Comparison of ENCODE assay signal across 8 cellular contexts in the genomic region with DNA sequence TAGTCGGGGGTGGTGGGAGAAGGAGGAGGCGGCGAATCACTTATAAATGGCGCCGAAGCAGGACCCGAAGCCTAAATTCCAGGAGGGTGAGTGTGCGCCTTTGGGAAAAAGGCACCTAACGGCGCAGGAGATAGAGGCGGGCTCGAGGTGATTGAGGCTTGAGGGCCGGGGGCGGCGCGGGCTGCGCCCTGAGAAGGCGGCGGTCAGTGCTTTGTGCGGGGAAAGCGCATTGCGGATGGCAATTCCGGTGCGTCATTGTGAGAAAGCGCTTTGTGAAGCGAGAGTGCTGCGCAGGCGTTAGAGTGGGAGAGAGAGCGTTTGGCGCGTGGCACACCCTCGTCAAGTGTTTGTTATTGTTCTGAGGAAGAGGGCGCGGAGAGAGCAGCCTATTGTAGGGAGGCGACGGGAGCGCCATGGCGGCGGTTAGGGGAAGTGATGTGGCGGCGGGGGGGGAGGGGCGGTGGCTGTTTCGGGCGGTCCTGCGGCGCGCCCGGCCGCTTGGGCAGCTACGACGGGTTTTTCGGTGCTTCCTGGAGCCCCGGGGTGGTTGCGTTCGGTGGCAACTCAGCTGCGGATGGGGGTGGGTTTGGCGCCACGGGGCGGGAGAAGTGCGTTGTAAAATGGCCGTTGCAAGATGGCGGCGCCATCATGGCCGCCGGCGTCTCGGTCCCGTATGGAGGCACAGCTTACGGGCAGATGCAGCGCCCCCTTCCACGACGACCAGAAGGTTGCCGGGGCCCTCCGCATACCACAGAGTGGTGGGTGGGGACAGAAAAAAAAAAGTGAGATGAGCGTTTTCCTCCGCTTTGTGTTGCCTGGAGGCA. TPM values are rescaled to one million over a fixed set of nuclear protein-coding genes. Genes with fewer than 3 reads are reported as not detected.
A peak's percentile ranks its signal among the peaks of the same experiment; 100 is the strongest.
DNase-seq lines count a peak whose midpoint lies in the region; ATAC-seq, FAIRE-seq and TF ChIP-seq lines count a peak whose summit lies in the region.

No MANE protein-coding gene starts in this region.

- peak; percentile 51 for DNase-seq in GM12891 (ENCODE audit: insufficient read length, low spot score)
- peak; percentile 86 for DNase-seq in NCI-H1436 (lab: John Stamatoyannopoulos, UW)
- DNase-seq in T-helper 1 cell = peak; percentile 79 to 94 (median 86)
- peak; percentile 79 for DNase-seq in amniotic stem cell (lab: John Stamatoyannopoulos, UW)
- peak; percentile 91 for DNase-seq in left ventricle myocardium superior
- DNase-seq in pulmonary artery endothelial cell (ENCODE audit: low read depth, low spot score) = peak; percentile 78
- peak; percentile 84 for DNase-seq in urothelium cell line (ENCODE audit: low spot score)

- no peak for FAIRE-seq in GM12891 (lab: Jason Lieb, UNC)
- no peak for FAIRE-seq in urothelium cell line (lab: Jason Lieb, UNC)

- ATAC-seq in HG02798 (IDR thresholded peaks at IDR 0.05; ENCODE audit: poor library complexity, unreplicated experiment) (peak; percentile 78), left ventricle myocardium superior (peak; percentile 83)

- TF ChIP-seq POLR2A in GM12891 (IDR thresholded peaks at IDR 0.05; ENCODE audit: low read depth, low read length) = peak; percentile 67

- intact Hi-C loops in left ventricle myocardium superior (cut with micrococcal nuclease) = no loop called here

TF ChIP-seq in GM12891, 5 proteins besides CTCF, POLR2A, EP300 and RAD21:
- TF ChIP-seq TAF1 (IDR thresholded peaks at IDR 0.05; ENCODE audit: low read depth, low read length) (peak; percentile 79), POLR2AphosphoS5 (IDR thresholded peaks at IDR 0.05; ENCODE audit: low read depth, low read length) (peak; percentile 36), SPI1 (IDR thresholded peaks at IDR 0.05; ENCODE audit: low read depth, low read length) (peak; percentile 17; the same call in 1 of the 2 replicates), PAX5 (IDR thresholded peaks at IDR 0.05; ENCODE audit: insufficient read depth, low read length, severe bottlenecking) (no peak), POU2F2 (IDR thresholded peaks at IDR 0.05; ENCODE audit: low read depth, low read length) (0 out of 2 replicates have a peak, but pooled peaks have one; percentile 68)

RNA-seq across cellular contexts. Expression of a gene that starts 0.5 kb away (rescaled TPM):
- 287 TPM for polyA plus RNA-seq in GM12891 (2012; ENCODE audit: low read depth, missing spikeins)
- total RNA-seq in left ventricle myocardium superior (343 TPM), pulmonary artery endothelial cell (343 and 401 TPM in 2 replicates)

Comparison
In these comparisons a context has a peak if more than half of its experiments do, and no peak if none do; other contexts are left out.
1. Peak in every context shown above with its lines: DNase-seq and ATAC-seq.